19 cellular contexts compared by ENCODE assay signal in genomic region chr17:75539969-75540729, GRCh38. TPM values are rescaled to one million over a fixed set of nuclear protein-coding genes. Genes with fewer than 3 reads are reported as not detected.
A peak's percentile ranks its signal among the peaks of the same experiment; 100 is the strongest.
DNase-seq lines count a peak whose midpoint lies in the region; ATAC-seq, FAIRE-seq and TF ChIP-seq lines count a peak whose summit lies in the region.
"Had no signal": no experiment of that assay in that cellular context is flagged by ENCODE, and none has a peak within 500 bp of the region (broad histone marks: within the 10 kb centered on the region; RNA-seq: fewer than 3 reads in every experiment).

No MANE protein-coding gene starts in this region.

- H3K9me3 ChIP-seq in pancreas (no peaks in the 10 kb centered on the region), gastroesophageal sphincter (no peaks in the 10 kb centered on the region)
- H3K9me3 ChIP-seq: thoracic aorta had no signal

- intact Hi-C loops in pancreas (cut with DNase I) = loop anchor here in 1 of 3 donors (10.0 kb wide), 1 partner anchor 45 kb away; the partner anchor contains the start of gene MYO15B

- no peak for TF ChIP-seq CTCF in foreskin keratinocyte (conservative IDR thresholded peaks at IDR 0.05)
- no peak for TF ChIP-seq CTCF in pancreas (IDR thresholded peaks at IDR 0.05)
- TF ChIP-seq CTCF in gastroesophageal sphincter (IDR thresholded peaks at IDR 0.05) = no peak

- H3K27me3 ChIP-seq in foreskin keratinocyte = no peaks in the 10 kb centered on the region
- H3K27me3 ChIP-seq in pancreas = no peaks in the 10 kb centered on the region
- H3K27me3 ChIP-seq in gastroesophageal sphincter = no peaks in the 10 kb centered on the region

- H3K4me3 ChIP-seq in pancreas (no peak overlapping the region), gastroesophageal sphincter (no peak overlapping the region)
- H3K4me3 ChIP-seq: thoracic aorta had no signal

- ATAC-seq in foreskin keratinocyte = peak; percentile 26
- peak; percentile 33 to 65 (median 54) for ATAC-seq in pancreas
- ATAC-seq in HG02885 (IDR thresholded peaks at IDR 0.05; ENCODE audit: poor library complexity, unreplicated experiment) = no peak
- ATAC-seq in gastroesophageal sphincter = no peak
- ATAC-seq: activated CD8-positive, alpha-beta T cell treated with anti-CD3 and anti-CD28 coated beads, Interleukin-2, amount 10 ng/mL, durations not matched to agents 7 days and 5 days; activated naive CD4-positive, alpha-beta T cell treated with anti-CD3 and anti-CD28 coated beads, Interleukin-2, amount 50 U/mL, for 72 hours; right cardiac atrium; stimulated activated memory B cell treated with anti-CD40 and anti-IgM and Interleukin-4, amounts not matched to agents 10 μg/mL and 1 μg/mL and 100 μg/mL, for 72 hours had no signal

- H3K36me3 ChIP-seq in pancreas = no peaks in the 10 kb centered on the region
- no peaks in the 10 kb centered on the region for H3K36me3 ChIP-seq in gastroesophageal sphincter
- H3K36me3 ChIP-seq: thoracic aorta had no signal

- 39 to 44% methylated on average over 13 of the region's 13 CpGs for WGBS in pancreas, 2 donors
- 87 to 100% methylated on average over 1 to 2 of the region's 13 CpGs for WGBS in gastroesophageal sphincter (ENCODE audit: low coverage in 1 of 2), 2 donors

- H3K27ac ChIP-seq in foreskin keratinocyte (no peak overlapping the region), pancreas (peak overlapping the region in 3 of 4 donors; percentile 8 to 50 (median 26)), gastroesophageal sphincter (no peak overlapping the region)
- H3K27ac ChIP-seq: thoracic aorta had no signal

- no peak for TF ChIP-seq EP300 in gastroesophageal sphincter (IDR thresholded peaks at IDR 0.05)

- no peak for TF ChIP-seq POLR2A in gastroesophageal sphincter (IDR thresholded peaks at IDR 0.05)

- H3K4me1 ChIP-seq in foreskin keratinocyte = peaks cover 4% of the 10 kb centered on the region
- H3K4me1 ChIP-seq in pancreas = peaks cover 28 to 42% (median 33%) of the 10 kb centered on the region in 3 donors
- no peaks in the 10 kb centered on the region for H3K4me1 ChIP-seq in gastroesophageal sphincter

- DNase-seq in ELF-1 (ENCODE audit: low read depth, low spot score) (peak; percentile 65), RPMI7951 (ENCODE audit: low read depth) (peak; percentile 21), foreskin keratinocyte (no peak), pancreas (peak in 1 of 6 donors; percentile 76), midbrain (lab: John Stamatoyannopoulos, UW) (no peak), germinal center (ENCODE audit: low spot score) (no peak)
- DNase-seq: activated CD8-positive, alpha-beta T cell treated with anti-CD3 and anti-CD28 coated beads, Interleukin-2, amount 10 ng/mL, durations not matched to agents 7 days and 5 days; cortex of kidney; DND-41; KG1; NCI-H2029 treated with DMSO at 0.1 percent for 48 hours; NCI-H510A treated with DMSO at 0.1 percent for 48 hours; OCI-M1 had no signal

- no peak for FAIRE-seq in pancreas (lab: Jason Lieb, UNC)

RNA-seq across cellular contexts. Expression of gene LLGL2, which starts 14.7 kb away (rescaled TPM):
- 0.49 and 1.2 TPM in 2 replicates for total RNA-seq in RPMI7951 (2014; rRNA removed; shearing (Covaris generic))
- 24.6 and 28.2 TPM in 2 replicates for total RNA-seq in foreskin keratinocyte
- 25.7 and 26.8 TPM in 2 replicates for polyA plus RNA-seq in foreskin keratinocyte
- 100 to 1,000 TPM in 3 of 6 donors, 10 to 100 TPM in 3; 87.8 to 130 (median 101) TPM for total RNA-seq in pancreas
- 100 to 1,000 TPM; 286 to 296 TPM for polyA plus RNA-seq in pancreas
- total RNA-seq in gastroesophageal sphincter = 1 to 10 TPM; 2.3 to 7.9 (median 5.8) TPM

RNA-seq across cellular contexts. Expression of gene TSEN54, which starts 23.8 kb away (rescaled TPM):
- total RNA-seq in RPMI7951 (2014; rRNA removed; shearing (Covaris generic)) = 11.2 and 11.9 TPM in 2 replicates
- total RNA-seq in foreskin keratinocyte (33.6 and 36.1 TPM in 2 replicates), pancreas (10 to 100 TPM; 14.9 to 20.0 (median 19.1) TPM), gastroesophageal sphincter (10 to 100 TPM; 15.8 to 26.5 (median 17.1) TPM)
- polyA plus RNA-seq in foreskin keratinocyte (37.8 and 41.1 TPM in 2 replicates), pancreas (100 to 1,000 TPM in 1 of 2 donors, 10 to 100 TPM in 1; 55.1 to 105 TPM)

RNA-seq across cellular contexts. Expression of gene CASKIN2, which starts 24.8 kb away (rescaled TPM):
- 4.2 and 5.5 TPM in 2 replicates for total RNA-seq in RPMI7951 (2014; rRNA removed; shearing (Covaris generic))
- total RNA-seq in foreskin keratinocyte = 11.5 and 12.0 TPM in 2 replicates
- 6.8 and 6.9 TPM in 2 replicates for polyA plus RNA-seq in foreskin keratinocyte
- total RNA-seq in pancreas = 10 to 100 TPM; 12.2 to 20.7 (median 13.2) TPM
- polyA plus RNA-seq in pancreas = 10 to 100 TPM; 12.1 to 14.7 TPM
- total RNA-seq in gastroesophageal sphincter = 10 to 100 TPM; 13.7 to 46.0 (median 15.6) TPM

RNA-seq across cellular contexts. Expression of gene MYO15B, which starts 47.5 kb away (rescaled TPM):
- total RNA-seq in RPMI7951 (2014; rRNA removed; shearing (Covaris generic)) = under 0.01 TPM in 1 of 2 replicates, not detected in the other
- total RNA-seq in foreskin keratinocyte (0.67 and 0.75 TPM in 2 replicates), pancreas (10 to 100 TPM; 25.9 to 82.0 (median 38.6) TPM), gastroesophageal sphincter (10 to 100 TPM; 10.7 to 76.1 (median 50.8) TPM)
- polyA plus RNA-seq in foreskin keratinocyte (0.23 and 1.00 TPM in 2 replicates), pancreas (100 to 1,000 TPM; 307 to 325 TPM)

Comparison
In these comparisons a context has a peak if more than half of its experiments do, and no peak if none do; other contexts are left out.
1. DNase-seq: peak in ELF-1 (single experiment) and RPMI7951 (single experiment); none in foreskin keratinocyte (0 of 2), midbrain (single experiment) and germinal center (single experiment).
2. ATAC-seq: peak in foreskin keratinocyte (single experiment) and pancreas (4 of 4); none in HG02885 (single experiment) and gastroesophageal sphincter (single experiment).
3. H3K27ac ChIP-seq: peak in pancreas (3 of 4); none in foreskin keratinocyte (single experiment) and gastroesophageal sphincter (0 of 4).